ENCODE assay signal across 10 cellular contexts in genomic region chr21:46455575-46456385, GRCh38. TPM values are rescaled to one million over a fixed set of nuclear protein-coding genes. Genes with fewer than 3 reads are reported as not detected.
DNase-seq lines count a peak whose midpoint lies in the region; ATAC-seq and TF ChIP-seq lines count a peak whose summit lies in the region.
"Had no signal": no experiment of that assay in that cellular context is flagged by ENCODE, and none has a peak within 500 bp of the region (broad histone marks: within the 10 kb centered on the region; RNA-seq: fewer than 3 reads in every experiment).

No MANE protein-coding gene starts in this region.

- peaks cover 23% of the 10 kb centered on the region for H3K4me1 Mint-ChIP-seq in activated T-helper 1 cell treated with anti-CD3 and anti-CD28 coated beads, Interleukin-12 subunit alpha, Interleukin-12 subunit beta, Interleukin-2, Interleukin-4 antibody, amounts not matched to agents 30 ng/mL and 10 ng/mL and 1 ng/mL, durations not matched to agents 14 hours and 24 hours and 36 hours (ENCODE audit: low read depth)

- H3K36me3 Mint-ChIP-seq in activated T-helper 1 cell treated with anti-CD3 and anti-CD28 coated beads, Interleukin-12 subunit alpha, Interleukin-12 subunit beta, Interleukin-2, Interleukin-4 antibody, amounts not matched to agents 30 ng/mL and 10 ng/mL and 1 ng/mL, durations not matched to agents 14 hours and 24 hours and 36 hours (ENCODE audit: low read depth) = peaks cover 10% of the 10 kb centered on the region

- no peak overlapping the region for H3K23ac ChIP-seq in trophoblast cell (ENCODE audit: low read length)

- H3K4me3 Mint-ChIP-seq in activated T-helper 1 cell treated with anti-CD3 and anti-CD28 coated beads, Interleukin-12 subunit alpha, Interleukin-12 subunit beta, Interleukin-2, Interleukin-4 antibody, amounts not matched to agents 30 ng/mL and 10 ng/mL and 1 ng/mL, durations not matched to agents 14 hours and 24 hours and 36 hours = peak overlapping the region; percentile 25

- H3K27ac ChIP-seq in trophoblast cell (ENCODE audit: low read depth, low read length) = no peak overlapping the region

- H2BK120ac ChIP-seq in trophoblast cell (ENCODE audit: insufficient read depth, low read length, poor library complexity) = no peak overlapping the region

- intact Hi-C loops in activated T-helper 1 cell treated with anti-CD3 and anti-CD28 coated beads, Interleukin-12 subunit alpha, Interleukin-12 subunit beta, Interleukin-2, Interleukin-4 antibody, amounts not matched to agents 30 ng/mL and 10 ng/mL and 1 ng/mL, durations not matched to agents 14 hours and 24 hours and 36 hours (cut with micrococcal nuclease) = no loop called here

- peak; percentile 36 for DNase-seq in HS-5 (ENCODE audit: low read depth)
- DNase-seq in activated T-helper 1 cell treated with anti-CD3 and anti-CD28 coated beads, Interleukin-12 subunit alpha, Interleukin-12 subunit beta, Interleukin-2, Interleukin-4 antibody, amounts not matched to agents 30 ng/mL and 10 ng/mL and 1 ng/mL, durations not matched to agents 14 hours and 24 hours and 36 hours (ENCODE audit: low spot score) = no peak
- DNase-seq in glomerular endothelial cell (ENCODE audit: extremely low read depth, low read depth, low spot score) = peak; percentile 89
- no peak for DNase-seq in T-helper 9 cell
- DNase-seq in trophoblast cell = no peak
- no peak for DNase-seq in omental fat pad (ENCODE audit: low spot score)

- no peaks in the 10 kb centered on the region for H3K27me3 ChIP-seq in skeletal muscle satellite cell (ENCODE audit: control insufficient read depth, insufficient read depth, low read length)
- no peaks in the 10 kb centered on the region for H3K27me3 ChIP-seq in trophoblast cell (ENCODE audit: insufficient read depth, low read length)

- no peak for TF ChIP-seq CTCF in omental fat pad (IDR thresholded peaks at IDR 0.05)

- H3K27ac Mint-ChIP-seq in activated T-helper 1 cell treated with anti-CD3 and anti-CD28 coated beads, Interleukin-12 subunit alpha, Interleukin-12 subunit beta, Interleukin-2, Interleukin-4 antibody, amounts not matched to agents 30 ng/mL and 10 ng/mL and 1 ng/mL, durations not matched to agents 14 hours and 24 hours and 36 hours = peak overlapping the region; percentile 4

- WGBS in trophoblast cell (ENCODE audit: extremely low coverage, insufficient coverage, insufficient read length) = no CpG with 5 or more reads among the region's 10 CpGs

- no peak overlapping the region for H2BK12ac ChIP-seq in trophoblast cell (ENCODE audit: low read length)

- no peak overlapping the region for H4K12ac ChIP-seq in trophoblast cell (ENCODE audit: low read depth, low read length)

- H3K9ac ChIP-seq in skeletal muscle satellite cell (ENCODE audit: low read depth, low read length) (no peak overlapping the region), trophoblast cell (ENCODE audit: low read length) (no peak overlapping the region)

- H3K79me1 ChIP-seq in trophoblast cell (ENCODE audit: low read length) = peaks cover 11% of the 10 kb centered on the region

- no peaks in the 10 kb centered on the region for H3K36me3 ChIP-seq in skeletal muscle satellite cell (ENCODE audit: insufficient read depth, low read length)
- peaks cover 0 to 2% of the 10 kb centered on the region in 2 experiments for H3K36me3 ChIP-seq in trophoblast cell (ENCODE audit: control insufficient read depth in 1 of 2, insufficient read depth in 2 of 2, low read length in 2 of 2)

- no peak overlapping the region for H2AFZ ChIP-seq in trophoblast cell (ENCODE audit: insufficient read depth, low read length, poor library complexity)

- no peak overlapping the region for H2BK5ac ChIP-seq in trophoblast cell (ENCODE audit: low read depth, low read length, poor library complexity)

- no peaks in the 10 kb centered on the region for H3K27me3 Mint-ChIP-seq in activated T-helper 1 cell treated with anti-CD3 and anti-CD28 coated beads, Interleukin-12 subunit alpha, Interleukin-12 subunit beta, Interleukin-2, Interleukin-4 antibody, amounts not matched to agents 30 ng/mL and 10 ng/mL and 1 ng/mL, durations not matched to agents 14 hours and 24 hours and 36 hours (ENCODE audit: insufficient read depth)

- H3K14ac ChIP-seq in trophoblast cell (ENCODE audit: low read length) = no peak overlapping the region

- peaks cover 14% of the 10 kb centered on the region for H3K79me2 ChIP-seq in trophoblast cell (ENCODE audit: control insufficient read depth, insufficient read depth, low read length, poor library complexity)

- peak overlapping the region; percentile 52 for H3K4me2 ChIP-seq in skeletal muscle satellite cell (ENCODE audit: low read length)
- no peak overlapping the region for H3K4me2 ChIP-seq in trophoblast cell (ENCODE audit: low read length)

- H3K4me3 ChIP-seq in skeletal muscle satellite cell (ENCODE audit: low read length) (no peak overlapping the region), trophoblast cell (ENCODE audit: low read depth, low read length) (no peak overlapping the region)
- H3K4me3 ChIP-seq: coronary artery, skin epidermis had no signal

- H3K9me3 ChIP-seq in skeletal muscle satellite cell (replicated peaks; ENCODE audit: low read length) (no peaks in the 10 kb centered on the region), trophoblast cell (ENCODE audit: insufficient read depth, low read depth, low read length) (no peaks in the 10 kb centered on the region)

- H4K91ac ChIP-seq in trophoblast cell (ENCODE audit: low read depth, low read length) = no peak overlapping the region

- ATAC-seq in omental fat pad (ENCODE audit: low FRiP score) (no peak), HG03460 (IDR thresholded peaks at IDR 0.05; ENCODE audit: unreplicated experiment) (no peak)

- H2AK5ac ChIP-seq in trophoblast cell (ENCODE audit: low read length) = no peak overlapping the region

- H3K18ac ChIP-seq in trophoblast cell (ENCODE audit: low read length) = no peak overlapping the region

- H3K9me3 Mint-ChIP-seq in activated T-helper 1 cell treated with anti-CD3 and anti-CD28 coated beads, Interleukin-12 subunit alpha, Interleukin-12 subunit beta, Interleukin-2, Interleukin-4 antibody, amounts not matched to agents 30 ng/mL and 10 ng/mL and 1 ng/mL, durations not matched to agents 14 hours and 24 hours and 36 hours = no peaks in the 10 kb centered on the region

- H4K8ac ChIP-seq in trophoblast cell (ENCODE audit: low read depth, low read length) = no peak overlapping the region

- H3K4ac ChIP-seq in trophoblast cell (ENCODE audit: low read depth, low read length) = no peak overlapping the region

- H3K4me1 ChIP-seq in skeletal muscle satellite cell (ENCODE audit: control insufficient read depth, insufficient read depth, low read length) = peaks cover 40% of the 10 kb centered on the region
- H3K4me1 ChIP-seq in trophoblast cell (ENCODE audit: control insufficient read depth in 1 of 2, insufficient read depth in 2 of 2, low read length in 2 of 2) = peaks cover 9 to 10% of the 10 kb centered on the region in 2 experiments

RNA-seq across cellular contexts. Expression of gene DIP2A, which starts 2.9 kb away (rescaled TPM):
- 33.5 and 33.6 TPM in 2 replicates for total RNA-seq in activated T-helper 1 cell treated with anti-CD3 and anti-CD28 coated beads, Interleukin-12 subunit alpha, Interleukin-12 subunit beta, Interleukin-2, Interleukin-4 antibody, amounts not matched to agents 30 ng/mL and 10 ng/mL and 1 ng/mL, durations not matched to agents 14 hours and 24 hours and 36 hours
- 38.1 and 62.0 TPM in 2 replicates for total RNA-seq in glomerular endothelial cell
- 25.8 and 26.9 TPM in 2 replicates for total RNA-seq in skeletal muscle satellite cell (2012; rRNA removed)
- 21.7 and 21.9 TPM in 2 replicates for polyA plus RNA-seq in trophoblast cell (2013)
- 10 to 100 TPM; 25.9 to 57.4 (median 33.3) TPM for total RNA-seq in omental fat pad

Comparison
In these comparisons a context has a peak if more than half of its experiments do, and no peak if none do; other contexts are left out.
1. DNase-seq: peak in HS-5 (single experiment) and glomerular endothelial cell (single experiment); none in activated T-helper 1 cell treated with anti-CD3 and anti-CD28 coated beads, Interleukin-12 subunit alpha, Interleukin-12 subunit beta, Interleukin-2, Interleukin-4 antibody, amounts not matched to agents 30 ng/mL and 10 ng/mL and 1 ng/mL, durations not matched to agents 14 hours and 24 hours and 36 hours (single experiment), T-helper 9 cell (single experiment), trophoblast cell (0 of 2) and omental fat pad (single experiment).